28 cellular contexts compared by ENCODE assay signal in genomic region chr7:2575733-2576350, GRCh38. TPM values are rescaled to one million over a fixed set of nuclear protein-coding genes. Genes with fewer than 3 reads are reported as not detected.
DNase-seq lines count a peak whose midpoint lies in the region; TF ChIP-seq lines count a peak whose summit lies in the region.
"Had no signal": no experiment of that assay in that cellular context is flagged by ENCODE, and none has a peak within 500 bp of the region (broad histone marks: within the 10 kb centered on the region; RNA-seq: fewer than 3 reads in every experiment).

No MANE protein-coding gene starts in this region.

- DNase-seq in D341Med (ENCODE audit: low spot score) = peak; percentile 12
- peak; percentile 29 for DNase-seq in adipocyte (ENCODE audit: low read depth)
- peak; percentile 4 for DNase-seq in fibroblast of peridontal ligament (ENCODE audit: extremely low read depth)
- DNase-seq in osteoblast (ENCODE audit: insufficient read length, low spot score, missing footprints) = peak; percentile 89
- DNase-seq in A673 (ENCODE audit: low spot score) = no peak
- no peak for DNase-seq in sigmoid colon
- no peak for DNase-seq in NCI-H2196 (lab: John Stamatoyannopoulos, UW; ENCODE audit: unreplicated experiment)
- no peak for DNase-seq in DMS53 treated with DMSO at 0.1 percent for 48 hours (lab: John Stamatoyannopoulos, UW; ENCODE audit: unreplicated experiment)
- DNase-seq: activated CD4-positive, alpha-beta T cell treated with anti-CD3 and anti-CD28 coated beads for 4 hours; activated CD8-positive, alpha-beta memory T cell treated with anti-CD3 and anti-CD28 coated beads for 24 hours; activated naive CD4-positive, alpha-beta T cell; activated T-cell treated with anti-CD3 and anti-CD28 coated beads, Interleukin-2, amount 50 U/mL, for 48 hours; adrenal gland; CD4-positive, alpha-beta T cell; EL; H7; hippocampal formation; left colon; NCI-H1092 treated with DMSO at 0.1 percent for 48 hours; NCI-H187 treated with DMSO at 0.1 percent for 48 hours; NCI-H226; nucleus accumbens; retina; SHP77 treated with DMSO at 0.1 percent for 48 hours; spleen; upper lobe of right lung had no signal

- TF ChIP-seq POLR2A in sigmoid colon (IDR thresholded peaks at IDR 0.05) = no peak

- no peak overlapping the region for H3K9ac ChIP-seq in adipocyte (ENCODE audit: low read length)

- peaks cover 17% of the 10 kb centered on the region for H4K20me1 ChIP-seq in osteoblast (ENCODE audit: insufficient read depth, low read length)

- H3K4me2 ChIP-seq in osteoblast (ENCODE audit: insufficient read depth, low read length) = peak overlapping the region; percentile 28

- H3K36me3 ChIP-seq in adipocyte (ENCODE audit: control insufficient read depth, insufficient read depth, low read length, severe bottlenecking) (peaks cover 44% of the 10 kb centered on the region), osteoblast (ENCODE audit: insufficient read depth, low read length) (peaks cover 11% of the 10 kb centered on the region), A673 (ENCODE audit: insufficient read depth, low read length, poor library complexity, severe bottlenecking) (peaks cover 13% of the 10 kb centered on the region), sigmoid colon (peaks cover 0 to 61% (median 14%) of the 10 kb centered on the region in 4 donors)

- H2AFZ ChIP-seq in osteoblast (ENCODE audit: low read length) = no peak overlapping the region

- H3K4me1 ChIP-seq in adipocyte (ENCODE audit: control insufficient read depth, insufficient read depth, low read length) (no peaks in the 10 kb centered on the region), osteoblast (ENCODE audit: insufficient read depth, low read length) (peaks cover 15% of the 10 kb centered on the region), A673 (ENCODE audit: insufficient read depth, low read length, poor library complexity, severe bottlenecking) (no peaks in the 10 kb centered on the region), sigmoid colon (no peaks in the 10 kb centered on the region)
- H3K4me1 ChIP-seq: esophagus muscularis mucosa, spleen, suprapubic skin, upper lobe of right lung had no signal

- CTCF ChIA-PET in A673 (lab: Charles Lee) = no interaction called here

- BruUV-seq in A673 (replicated peaks; lab: Mats Ljungman, UMichigan) = no TSS peak

- WGBS in sigmoid colon, 2 donors = 92 to 96% methylated on average over 21 of the region's 21 CpGs

- POLR2A ChIA-PET in A673 (lab: Charles Lee; ENCODE audit: low non-redundant PET) = no interaction called here

- no peaks in the 10 kb centered on the region for H3K79me2 ChIP-seq in osteoblast (ENCODE audit: insufficient read depth, low read length)

- no peak for TF ChIP-seq EP300 in sigmoid colon (IDR thresholded peaks at IDR 0.05)

- no peak for TF ChIP-seq CTCF in osteoblast (IDR thresholded peaks at IDR 0.05; ENCODE audit: extremely low read depth, low read depth, low read length)
- no peak for TF ChIP-seq CTCF in A673 (conservative IDR thresholded peaks at IDR 0.05; ENCODE audit: low read depth, low read length)
- TF ChIP-seq CTCF in sigmoid colon (IDR thresholded peaks at IDR 0.05) = no peak

- H3K9me3 ChIP-seq in adipocyte (ENCODE audit: control insufficient read depth, low read length) (no peaks in the 10 kb centered on the region), osteoblast (ENCODE audit: low read depth, low read length) (no peaks in the 10 kb centered on the region), A673 (ENCODE audit: low read depth, low read length, poor library complexity, severe bottlenecking) (no peaks in the 10 kb centered on the region), sigmoid colon (no peaks in the 10 kb centered on the region)
- H3K9me3 ChIP-seq: adrenal gland, esophagus muscularis mucosa, spleen, suprapubic skin, upper lobe of right lung had no signal

- no peak overlapping the region for H3K27ac ChIP-seq in osteoblast (ENCODE audit: low read depth, low read length)
- no peak overlapping the region for H3K27ac ChIP-seq in A673 (ENCODE audit: low read depth, low read length, poor library complexity, severe bottlenecking)
- no peak overlapping the region for H3K27ac ChIP-seq in sigmoid colon
- H3K27ac ChIP-seq: adrenal gland, esophagus muscularis mucosa, spleen, suprapubic skin, upper lobe of right lung had no signal

- intact Hi-C loops in A673 (cut with micrococcal nuclease; ENCODE audit: unreplicated experiment) (no loop called here), sigmoid colon (cut with DNase I) (no loop called here)

- no peaks in the 10 kb centered on the region for H3K27me3 ChIP-seq in adipocyte (replicated peaks; ENCODE audit: control insufficient read depth, insufficient read depth, low read length)
- H3K27me3 ChIP-seq in osteoblast (ENCODE audit: insufficient read depth, low read length) = no peaks in the 10 kb centered on the region
- H3K27me3 ChIP-seq in A673 (replicated peaks; ENCODE audit: insufficient read depth, low read depth, low read length, poor library complexity) = no peaks in the 10 kb centered on the region
- no peaks in the 10 kb centered on the region for H3K27me3 ChIP-seq in sigmoid colon
- H3K27me3 ChIP-seq: adrenal gland, esophagus muscularis mucosa, spleen, suprapubic skin, upper lobe of right lung had no signal

- H3K4me3 ChIP-seq in adipocyte (ENCODE audit: low read length) = no peak overlapping the region
- no peak overlapping the region for H3K4me3 ChIP-seq in osteoblast (ENCODE audit: insufficient read depth, low read length)
- H3K4me3 ChIP-seq in A673 (ENCODE audit: low read depth, low read length, poor library complexity, severe bottlenecking) = no peak overlapping the region
- H3K4me3 ChIP-seq in sigmoid colon = no peak overlapping the region
- H3K4me3 ChIP-seq: adrenal gland, esophagus muscularis mucosa, spleen, suprapubic skin, upper lobe of right lung had no signal

RNA-seq across cellular contexts. Expression of gene IQCE, which starts 17.1 kb away (rescaled TPM):
- total RNA-seq in osteoblast (15.3 and 18.8 TPM in 2 replicates), A673 (2021) (35.4 and 42.8 TPM in 2 replicates), sigmoid colon (10 to 100 TPM in 2 of 4 donors, 1 to 10 TPM in 2; 6.4 to 22.4 (median 11.8) TPM)
- polyA plus RNA-seq in sigmoid colon = 10 to 100 TPM in 1 of 3 donors, 1 to 10 TPM in 2; 8.1 to 19.6 (median 9.6) TPM

RNA-seq across cellular contexts. Expression of gene BRAT1, which starts 20.5 kb away (rescaled TPM):
- total RNA-seq in osteoblast = 23.9 and 28.2 TPM in 2 replicates
- total RNA-seq in A673 (2021) = 47.9 and 48.8 TPM in 2 replicates
- total RNA-seq in sigmoid colon = 10 to 100 TPM; 17.8 to 24.6 (median 22.1) TPM
- polyA plus RNA-seq in sigmoid colon = 10 to 100 TPM in 2 of 3 donors, 1 to 10 TPM in 1; 9.6 to 25.9 (median 11.3) TPM

RNA-seq across cellular contexts. Expression of gene TTYH3, which starts 55.9 kb away (rescaled TPM):
- total RNA-seq in osteoblast (28.3 and 29.0 TPM in 2 replicates), A673 (2021) (248 and 256 TPM in 2 replicates), sigmoid colon (10 to 100 TPM; 10.2 to 19.4 (median 13.0) TPM)
- polyA plus RNA-seq in sigmoid colon = 10 to 100 TPM in 2 of 3 donors, 1 to 10 TPM in 1; 5.4 to 41.7 (median 21.3) TPM

RNA-seq across cellular contexts. Expression of gene LFNG, which starts 56.3 kb away (rescaled TPM):
- total RNA-seq in osteoblast (16.2 and 21.0 TPM in 2 replicates), A673 (2021) (8.7 and 11.7 TPM in 2 replicates), sigmoid colon (1 to 10 TPM; 1.8 to 5.8 (median 5.3) TPM)
- polyA plus RNA-seq in sigmoid colon = 10 to 100 TPM in 2 of 3 donors, 1 to 10 TPM in 1; 9.2 to 34.5 (median 14.4) TPM

Comparison
In these comparisons a context has a peak if more than half of its experiments do, and no peak if none do; other contexts are left out.
1. DNase-seq: peak in D341Med (single experiment), adipocyte (single experiment), fibroblast of peridontal ligament (single experiment) and osteoblast (single experiment); none in A673 (single experiment), sigmoid colon (single experiment), NCI-H2196 (single experiment) and DMS53 treated with DMSO at 0.1 percent for 48 hours (single experiment).